Comparison of ENCODE assay signal across 25 cellular contexts in genomic region chrX:28349888-28350287, GRCh38.
DNase-seq lines count a peak whose midpoint lies in the region; ATAC-seq, FAIRE-seq and TF ChIP-seq lines count a peak whose summit lies in the region.
"Had no signal": no experiment of that assay in that cellular context is flagged by ENCODE, and none has a peak within 500 bp of the region (broad histone marks: within the 10 kb centered on the region; RNA-seq: fewer than 3 reads in every experiment).

No MANE protein-coding gene starts in this region.

- ATAC-seq in foreskin keratinocyte (peak; percentile 61), GM19351 (IDR thresholded peaks at IDR 0.05; ENCODE audit: unreplicated experiment) (no peak), HG03175 (IDR thresholded peaks at IDR 0.05; ENCODE audit: unreplicated experiment) (no peak)
- ATAC-seq: GM12878 had no signal

- FAIRE-seq in bronchial epithelial cell (lab: Jason Lieb, UNC) = no peak
- FAIRE-seq: A204.1, GM12878, GM12892, GM18507 had no signal

- H3K27me3 ChIP-seq in bronchial epithelial cell (ENCODE audit: control insufficient read depth, insufficient read depth, low read length) (no peaks in the 10 kb centered on the region), foreskin keratinocyte (no peaks in the 10 kb centered on the region)
- H3K27me3 ChIP-seq: BE2C had no signal

- no peaks in the 10 kb centered on the region for H3K36me3 ChIP-seq in bronchial epithelial cell (ENCODE audit: control insufficient read depth, insufficient read depth, low read length)
- H3K36me3 ChIP-seq: BE2C, BLaER1 had no signal

- peak; percentile 31 for DNase-seq in bronchial epithelial cell (ENCODE audit: low read depth)
- DNase-seq in epithelial cell of esophagus (ENCODE audit: low read depth) = peak; percentile 43
- peak; percentile 32 to 71 for DNase-seq in foreskin keratinocyte
- DNase-seq: 8988T; ACHN; BE2C; C1 segment of cervical spinal cord; CD4-positive, alpha-beta memory T cell; CD4-positive, CD25-positive, alpha-beta regulatory T cell; CD8-positive, alpha-beta memory T cell; COR-L47; DMS 273 treated with DMSO at 0.1 percent for 48 hours; DMS153; DMS53; DMS79; DND-41; EL; GDM1 had no signal

- no peak overlapping the region for H3K27ac ChIP-seq in foreskin keratinocyte
- H3K27ac ChIP-seq: BLaER1 had no signal

- no peaks in the 10 kb centered on the region for H3K4me1 ChIP-seq in foreskin keratinocyte
- H3K4me1 ChIP-seq: BE2C, BLaER1 had no signal

- no peak for TF ChIP-seq CTCF in bronchial epithelial cell (IDR thresholded peaks at IDR 0.05; ENCODE audit: insufficient read depth, low read length, severe bottlenecking)
- TF ChIP-seq CTCF in epithelial cell of esophagus (IDR thresholded peaks at IDR 0.05; ENCODE audit: insufficient read depth, low read depth, low read length, missing control alignments) = no peak
- no peak for TF ChIP-seq CTCF in foreskin keratinocyte (conservative IDR thresholded peaks at IDR 0.05)

- H3K4me3 ChIP-seq in bronchial epithelial cell (ENCODE audit: low read depth, low read length) (no peak overlapping the region), epithelial cell of esophagus (ENCODE audit: low read length) (no peak overlapping the region)
- H3K4me3 ChIP-seq: BLaER1, GM12878 had no signal
